Comparison of ENCODE assay signal across 18 cellular contexts in the genomic region with DNA sequence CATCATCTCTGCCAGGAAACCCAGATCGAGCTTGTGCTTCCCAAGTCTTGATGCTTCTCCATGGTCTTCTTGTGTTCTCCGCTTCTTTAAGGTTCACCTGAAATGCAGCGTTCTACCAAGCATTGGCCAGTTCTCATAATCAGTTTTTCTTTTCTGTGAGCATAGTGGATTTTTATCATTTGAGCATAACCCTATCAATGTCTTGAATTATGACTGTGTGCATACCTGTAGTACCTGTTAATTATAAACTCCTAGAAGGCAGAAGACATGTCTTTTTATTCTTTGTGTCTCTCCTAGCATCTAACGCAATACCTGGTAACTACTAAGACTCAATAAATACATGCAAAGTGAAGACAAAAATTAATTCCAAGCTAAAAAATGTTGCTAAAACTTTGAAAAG.
DNase-seq lines count a peak whose midpoint lies in the region; ATAC-seq and TF ChIP-seq lines count a peak whose summit lies in the region.
"Had no signal": no experiment of that assay in that cellular context is flagged by ENCODE, and none has a peak within 500 bp of the region (broad histone marks: within the 10 kb centered on the region; RNA-seq: fewer than 3 reads in every experiment).

No MANE protein-coding gene starts in this region.

- intact Hi-C loops in Caco-2 (cut with micrococcal nuclease; ENCODE audit: unreplicated experiment) (no loop called here), body of pancreas (cut with DNase I) (no loop called here), left cardiac atrium (cut with DNase I) (no loop called here)

- WGBS in body of pancreas, 2 donors: 54 to 57% methylated on average over 4 of the region's 4 CpGs

- H3K4me1 ChIP-seq in Caco-2 (peaks cover 8% of the 10 kb centered on the region; the same call in 1 of the 2 replicates), body of pancreas (peaks cover 31% of the 10 kb centered on the region)
- H3K4me1 ChIP-seq: HAP-1 had no signal

- peak overlapping the region; percentile 25; the same call in 1 of the 2 replicates for H3K27ac ChIP-seq in 22Rv1
- H3K27ac ChIP-seq in body of pancreas: peak overlapping the region in 3 of 4 donors; percentile 17 to 53 (median 30)
- H3K27ac ChIP-seq: BLaER1, C4-2B had no signal

- ATAC-seq in body of pancreas: peak; percentile 47
- ATAC-seq in left cardiac atrium: no peak
- ATAC-seq: CD8-positive, alpha-beta T cell had no signal

- H3K27ac Mint-ChIP-seq in Caco-2 (ENCODE audit: unreplicated experiment): peak overlapping the region; percentile 69
- H3K27ac Mint-ChIP-seq in activated naive CD8-positive, alpha-beta T cell treated with anti-CD3 and anti-CD28 coated beads for 36 hours: no peak overlapping the region
- H3K27ac Mint-ChIP-seq: B cell; CD8-positive, alpha-beta T cell; HFFc6 had no signal

- H3K4me3 ChIP-seq in Caco-2 (ENCODE audit: low read depth, low read length) (no peak overlapping the region), body of pancreas (no peak overlapping the region)
- H3K4me3 ChIP-seq: BLaER1, HAP-1 had no signal

- no peak for TF ChIP-seq POLR2A in body of pancreas (IDR thresholded peaks at IDR 0.05)

- H3K36me3 ChIP-seq in Caco-2 (ENCODE audit: control insufficient read depth, insufficient read depth, low read length) (no peaks in the 10 kb centered on the region), body of pancreas (replicated peaks in 1 of 2; ENCODE audit: insufficient read depth in 1 of 2, low read depth in 2 of 2) (no peaks in the 10 kb centered on the region)
- H3K36me3 ChIP-seq: BLaER1, HAP-1 had no signal

- H3K9me3 ChIP-seq in Caco-2 (no peaks in the 10 kb centered on the region), body of pancreas (no peaks in the 10 kb centered on the region)
- H3K9me3 ChIP-seq: BLaER1, HAP-1 had no signal

- no TSS peak for BruUV-seq in Caco-2 (replicated peaks; lab: Mats Ljungman, UMichigan)

- no peaks in the 10 kb centered on the region for H3K36me3 Mint-ChIP-seq in Caco-2 (ENCODE audit: insufficient read depth, unreplicated experiment)
- H3K36me3 Mint-ChIP-seq in activated naive CD8-positive, alpha-beta T cell treated with anti-CD3 and anti-CD28 coated beads for 36 hours: no peaks in the 10 kb centered on the region
- H3K36me3 Mint-ChIP-seq: CD4-positive, CD25-positive, alpha-beta regulatory T cell; CD8-positive, alpha-beta T cell had no signal

- no peak overlapping the region for H3K4me3 Mint-ChIP-seq in Caco-2 (ENCODE audit: unreplicated experiment)
- H3K4me3 Mint-ChIP-seq in activated naive CD8-positive, alpha-beta T cell treated with anti-CD3 and anti-CD28 coated beads for 36 hours: no peak overlapping the region
- H3K4me3 Mint-ChIP-seq: B cell; CD4-positive, CD25-positive, alpha-beta regulatory T cell; CD8-positive, alpha-beta T cell; HFFc6 had no signal

- TF ChIP-seq CTCF in 22Rv1 (IDR thresholded peaks at IDR 0.05) (no peak), Caco-2 (IDR thresholded peaks at IDR 0.05; ENCODE audit: insufficient read depth in 1 of 2, low read depth in 1 of 2, low read length in 1 of 2, severe bottlenecking in 1 of 2, unreplicated experiment in 1 of 2) (no peak), body of pancreas (IDR thresholded peaks at IDR 0.05) (no peak)

- H3K27me3 Mint-ChIP-seq in Caco-2 (ENCODE audit: insufficient read depth, unreplicated experiment): no peaks in the 10 kb centered on the region
- H3K27me3 Mint-ChIP-seq in activated naive CD8-positive, alpha-beta T cell treated with anti-CD3 and anti-CD28 coated beads for 36 hours: no peaks in the 10 kb centered on the region
- H3K27me3 Mint-ChIP-seq: B cell; CD4-positive, CD25-positive, alpha-beta regulatory T cell had no signal

- H3K4me1 Mint-ChIP-seq in Caco-2 (ENCODE audit: low read depth, unreplicated experiment): peaks cover 19% of the 10 kb centered on the region
- no peaks in the 10 kb centered on the region for H3K4me1 Mint-ChIP-seq in activated naive CD8-positive, alpha-beta T cell treated with anti-CD3 and anti-CD28 coated beads for 36 hours
- H3K4me1 Mint-ChIP-seq: B cell; CD4-positive, CD25-positive, alpha-beta regulatory T cell had no signal

- POLR2A ChIA-PET in Caco-2 (lab: Charles Lee): no interaction called here

- no peaks in the 10 kb centered on the region for H3K9me3 Mint-ChIP-seq in Caco-2 (ENCODE audit: unreplicated experiment)
- H3K9me3 Mint-ChIP-seq in activated naive CD8-positive, alpha-beta T cell treated with anti-CD3 and anti-CD28 coated beads for 36 hours: peaks cover 3% of the 10 kb centered on the region
- H3K9me3 Mint-ChIP-seq: CD8-positive, alpha-beta T cell had no signal

- DNase-seq in Caco-2 (peak in 1 of 2 experiments; percentile 27), DMS53 treated with DMSO at 0.1 percent for 48 hours (lab: John Stamatoyannopoulos, UW; ENCODE audit: unreplicated experiment) (peak; percentile 36), body of pancreas (no peak), left cardiac atrium (no peak), NCI-H2171 treated with DMSO at 0.1 percent for 48 hours (lab: John Stamatoyannopoulos, UW) (no peak)
- DNase-seq in activated naive CD8-positive, alpha-beta T cell treated with anti-CD3 and anti-CD28 coated beads for 36 hours: no peak
- DNase-seq in stimulated activated CD4-positive, alpha-beta T cell treated with anti-CD3 and anti-CD28 coated beads, Interleukin-1b, Interleukin-23, amount 100 ng/mL, for 48 hours: no peak
- DNase-seq: CD4-positive, CD25-positive, alpha-beta regulatory T cell; CD8-positive, alpha-beta T cell; DMS79; GF-D8; GOT3; HFFc6 had no signal

- CTCF ChIA-PET in Caco-2 (lab: Charles Lee): no interaction called here

- H3K27me3 ChIP-seq in Caco-2 (replicated peaks; ENCODE audit: control insufficient read depth, insufficient read depth, low read length) (no peaks in the 10 kb centered on the region), body of pancreas (no peaks in the 10 kb centered on the region)
- H3K27me3 ChIP-seq: BLaER1 had no signal
